Comparison of ENCODE assay signal across 27 cellular contexts in the genomic region with DNA sequence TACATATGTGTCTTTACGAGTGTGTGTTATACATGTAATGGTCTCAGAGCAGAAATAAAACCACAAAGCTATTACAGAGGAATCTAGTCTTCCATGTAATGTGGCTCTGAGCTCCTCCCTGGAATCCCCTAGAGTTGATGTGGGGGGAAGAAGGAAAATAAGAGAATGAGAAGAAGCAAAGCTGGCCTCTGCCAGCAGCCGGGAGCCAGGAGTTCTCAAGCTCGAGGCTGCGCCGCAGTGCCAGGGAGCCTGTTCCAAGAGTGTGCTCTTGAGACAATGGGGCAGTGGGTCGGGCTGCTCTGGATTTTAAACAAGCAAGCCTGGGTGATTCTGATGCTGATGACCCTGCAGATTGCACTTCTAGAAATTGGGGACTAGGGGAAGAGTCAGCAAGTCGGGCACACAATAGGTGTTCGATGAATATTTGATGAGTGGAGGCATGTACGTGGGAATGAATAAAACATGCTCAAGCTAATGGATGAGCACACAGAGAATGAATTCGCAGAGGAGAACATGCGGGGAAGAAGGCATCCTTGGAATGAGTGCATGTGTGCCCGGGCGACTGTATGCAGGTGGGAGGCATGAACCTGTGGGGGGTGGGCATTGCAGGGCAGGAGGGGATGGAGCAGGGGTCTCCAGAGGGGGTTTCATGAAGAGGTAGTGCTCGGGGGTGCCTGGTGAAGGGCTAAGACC.
A peak's percentile ranks its signal among the peaks of the same experiment; 100 is the strongest.
DNase-seq lines count a peak whose midpoint lies in the region; ATAC-seq and TF ChIP-seq lines count a peak whose summit lies in the region.
"Had no signal": no experiment of that assay in that cellular context is flagged by ENCODE, and none has a peak within 500 bp of the region (broad histone marks: within the 10 kb centered on the region; RNA-seq: fewer than 3 reads in every experiment).

No MANE protein-coding gene starts in this region.

- H3F3A ChIP-seq in GM23338 (replicated peaks; ENCODE audit: low read depth), result no peaks in the 10 kb centered on the region

- H3K36me3 ChIP-seq in osteoblast (ENCODE audit: insufficient read depth, low read length) (no peaks in the 10 kb centered on the region), GM23338 (ENCODE audit: insufficient read depth) (no peaks in the 10 kb centered on the region)
- H3K36me3 ChIP-seq: gastroesophageal sphincter, thoracic aorta had no signal

- H3K79me2 ChIP-seq in osteoblast (ENCODE audit: insufficient read depth, low read length), result peaks cover 29% of the 10 kb centered on the region
- H3K79me2 ChIP-seq in GM23338 (replicated peaks; ENCODE audit: insufficient read depth), result peaks cover 85% of the 10 kb centered on the region

- no peaks in the 10 kb centered on the region for H3K9me2 ChIP-seq in GM23338 (ENCODE audit: insufficient read depth)

- H3K27me3 Mint-ChIP-seq in GM23338 (ENCODE audit: insufficient read depth, low read depth, poor library complexity), result peaks cover 5% of the 10 kb centered on the region
- no peaks in the 10 kb centered on the region for H3K27me3 Mint-ChIP-seq in activated CD4-positive, alpha-beta memory T cell treated with anti-CD3 and anti-CD28 coated beads, Interleukin-2, amount 10 ng/mL, durations not matched to agents 7 days and 5 days
- H3K27me3 Mint-ChIP-seq: activated CD4-positive, alpha-beta T cell treated with anti-CD3 and anti-CD28 coated beads, Interleukin-2, amount 10 ng/mL, durations not matched to agents 7 days and 5 days; IgD-negative memory B cell had no signal

- H2AFZ ChIP-seq in osteoblast (ENCODE audit: low read length) (no peak overlapping the region), GM23338 (no peak overlapping the region)
- H2AFZ ChIP-seq: PC-9 had no signal

- H3K4me3 ChIP-seq in osteoblast (ENCODE audit: insufficient read depth, low read length) (no peak overlapping the region), GM23338 (no peak overlapping the region)
- H3K4me3 ChIP-seq: dorsolateral prefrontal cortex, gastroesophageal sphincter, GM12878, PC-9, thoracic aorta had no signal

- DNase-seq in Ammon's horn (ENCODE audit: low spot score) (peak; percentile 49), anterior cingulate cortex (lab: John Stamatoyannopoulos, UW) (peak in 30 of 58 donors; percentile 5 to 50 (median 18)), globus pallidus (ENCODE audit: low spot score) (peak; percentile 36), osteoblast (ENCODE audit: insufficient read length, low spot score, missing footprints) (peak; percentile 89), NOMO-1 treated with DMSO at 0.1 percent for 48 hours (lab: John Stamatoyannopoulos, UW; ENCODE audit: unreplicated experiment) (no peak), GM23338 (ENCODE audit: low spot score) (no peak)
- DNase-seq in activated CD4-positive, alpha-beta memory T cell treated with anti-CD3 and anti-CD28 coated beads, Interleukin-2, amount 10 ng/mL, durations not matched to agents 7 days and 5 days, result no peak
- DNase-seq: ACHN; activated CD4-positive, alpha-beta T cell treated with anti-CD3 and anti-CD28 coated beads, Interleukin-2, amount 10 ng/mL, durations not matched to agents 7 days and 5 days; activated CD8-positive, alpha-beta memory T cell treated with anti-CD3 and anti-CD28 coated beads, Interleukin-2, amount 50 U/mL, for 48 hours; activated effector memory CD4-positive, alpha-beta T cell treated with Interleukin-2 at 50 U/mL for 16 hours; DMS 273 treated with DMSO at 0.1 percent for 48 hours; GDM1; GOT3; left cardiac atrium; NCI-H82; PC-9; right cardiac atrium; SIG-M5 had no signal

- H3K4me3 Mint-ChIP-seq in GM23338, result no peak overlapping the region
- no peak overlapping the region for H3K4me3 Mint-ChIP-seq in activated CD4-positive, alpha-beta memory T cell treated with anti-CD3 and anti-CD28 coated beads, Interleukin-2, amount 10 ng/mL, durations not matched to agents 7 days and 5 days
- H3K4me3 Mint-ChIP-seq: activated CD4-positive, alpha-beta T cell treated with anti-CD3 and anti-CD28 coated beads, Interleukin-2, amount 10 ng/mL, durations not matched to agents 7 days and 5 days; IgD-negative memory B cell; T-helper 1 cell treated with Interleukin-12 subunit alpha and Interleukin-12 subunit beta and Interleukin-4 antibody, amounts not matched to agents 30 μg/mL and 1 μg/mL, for 36 hours had no signal

- peak overlapping the region; percentile 36 for H3K4me2 ChIP-seq in osteoblast (ENCODE audit: insufficient read depth, low read length)
- no peak overlapping the region for H3K4me2 ChIP-seq in GM23338
- H3K4me2 ChIP-seq: PC-9 had no signal

- no peaks in the 10 kb centered on the region; the same call in 2 of the 3 replicates for H3K36me3 Mint-ChIP-seq in GM23338 (ENCODE audit: low read depth)
- H3K36me3 Mint-ChIP-seq in activated CD4-positive, alpha-beta memory T cell treated with anti-CD3 and anti-CD28 coated beads, Interleukin-2, amount 10 ng/mL, durations not matched to agents 7 days and 5 days (ENCODE audit: low read depth), result peaks cover 3% of the 10 kb centered on the region
- H3K36me3 Mint-ChIP-seq: IgD-negative memory B cell had no signal

- CTCF ChIA-PET in activated CD4-positive, alpha-beta memory T cell treated with anti-CD3 and anti-CD28 coated beads, Interleukin-2, amount 10 ng/mL, durations not matched to agents 7 days and 5 days (lab: Charles Lee), result no interaction called here

- no peak for ATAC-seq in HG03521 (IDR thresholded peaks at IDR 0.05; ENCODE audit: unreplicated experiment)
- no peak for ATAC-seq in GM23338
- ATAC-seq: gastroesophageal sphincter, GM12878, left cardiac atrium, right cardiac atrium had no signal

- no peaks in the 10 kb centered on the region for H3K9me3 ChIP-seq in osteoblast (ENCODE audit: low read depth, low read length)
- H3K9me3 ChIP-seq: gastroesophageal sphincter, neutrophil, thoracic aorta had no signal

- peaks cover 22% of the 10 kb centered on the region for H3K4me1 Mint-ChIP-seq in GM23338
- H3K4me1 Mint-ChIP-seq in activated CD4-positive, alpha-beta memory T cell treated with anti-CD3 and anti-CD28 coated beads, Interleukin-2, amount 10 ng/mL, durations not matched to agents 7 days and 5 days, result peaks cover 6% of the 10 kb centered on the region

- H3K9me3 Mint-ChIP-seq in GM23338, result no peaks in the 10 kb centered on the region
- no peaks in the 10 kb centered on the region for H3K9me3 Mint-ChIP-seq in activated CD4-positive, alpha-beta memory T cell treated with anti-CD3 and anti-CD28 coated beads, Interleukin-2, amount 10 ng/mL, durations not matched to agents 7 days and 5 days
- H3K9me3 Mint-ChIP-seq: activated CD4-positive, alpha-beta T cell treated with anti-CD3 and anti-CD28 coated beads, Interleukin-2, amount 10 ng/mL, durations not matched to agents 7 days and 5 days; T-helper 1 cell treated with Interleukin-12 subunit alpha and Interleukin-12 subunit beta and Interleukin-4 antibody, amounts not matched to agents 30 μg/mL and 1 μg/mL, for 36 hours had no signal

- H3K27ac ChIP-seq in osteoblast (ENCODE audit: low read depth, low read length) (peak overlapping the region; percentile 4), GM23338 (ENCODE audit: low read depth) (no peak overlapping the region)
- H3K27ac ChIP-seq: dorsolateral prefrontal cortex, gastroesophageal sphincter, neutrophil, PC-9, thoracic aorta had no signal

- H3K27ac Mint-ChIP-seq in GM23338, result no peak overlapping the region; the same call in 1 of the 2 replicates
- no peak overlapping the region for H3K27ac Mint-ChIP-seq in activated CD4-positive, alpha-beta memory T cell treated with anti-CD3 and anti-CD28 coated beads, Interleukin-2, amount 10 ng/mL, durations not matched to agents 7 days and 5 days
- H3K27ac Mint-ChIP-seq: activated CD4-positive, alpha-beta T cell treated with anti-CD3 and anti-CD28 coated beads, Interleukin-2, amount 10 ng/mL, durations not matched to agents 7 days and 5 days; T-helper 1 cell treated with Interleukin-12 subunit alpha and Interleukin-12 subunit beta and Interleukin-4 antibody, amounts not matched to agents 30 μg/mL and 1 μg/mL, for 36 hours had no signal

- TF ChIP-seq CTCF in osteoblast (IDR thresholded peaks at IDR 0.05; ENCODE audit: extremely low read depth, low read depth, low read length) (no peak), GM23338 (conservative IDR thresholded peaks at IDR 0.05; ENCODE audit: low read depth in 2 of 2) (no peak)

- POLR2A ChIA-PET in activated CD4-positive, alpha-beta memory T cell treated with anti-CD3 and anti-CD28 coated beads, Interleukin-2, amount 10 ng/mL, durations not matched to agents 7 days and 5 days (lab: Charles Lee), result no interaction called here

- H3K27me3 ChIP-seq in osteoblast (ENCODE audit: insufficient read depth, low read length), result no peaks in the 10 kb centered on the region
- no peaks in the 10 kb centered on the region for H3K27me3 ChIP-seq in GM23338 (ENCODE audit: insufficient read depth)
- H3K27me3 ChIP-seq: dorsolateral prefrontal cortex, gastroesophageal sphincter, neutrophil had no signal

- H3K4me1 ChIP-seq in osteoblast (ENCODE audit: insufficient read depth, low read length) (peaks cover 48% of the 10 kb centered on the region), GM23338 (ENCODE audit: insufficient read depth) (no peaks in the 10 kb centered on the region; the same call in 1 of the 2 replicates)

- H4K20me1 ChIP-seq in osteoblast (ENCODE audit: insufficient read depth, low read length) (peaks cover 60% of the 10 kb centered on the region), GM23338 (replicated peaks; ENCODE audit: insufficient read depth) (peaks cover 41% of the 10 kb centered on the region)

TF ChIP-seq in GM23338, 12 proteins besides CTCF, POLR2A, EP300 and RAD21 (continues in another document):
- TF ChIP-seq CREB1 (CRISPR knock-in tag; IDR thresholded peaks at IDR 0.05; ENCODE audit: low read depth), result no peak

Comparison
In these comparisons a context has a peak if more than half of its experiments do, and no peak if none do; other contexts are left out.
1. DNase-seq: peak in Ammon's horn (single experiment), anterior cingulate cortex (30 of 58), globus pallidus (single experiment) and osteoblast (single experiment); none in NOMO-1 treated with DMSO at 0.1 percent for 48 hours (single experiment), GM23338 (single experiment) and activated CD4-positive, alpha-beta memory T cell treated with anti-CD3 and anti-CD28 coated beads, Interleukin-2, amount 10 ng/mL, durations not matched to agents 7 days and 5 days (single experiment).